18 cellular contexts compared by ENCODE assay signal in genomic region chr4:110245567-110245966, GRCh38. TPM values are rescaled to one million over a fixed set of nuclear protein-coding genes. Genes with fewer than 3 reads are reported as not detected.
DNase-seq lines count a peak whose midpoint lies in the region; ATAC-seq and TF ChIP-seq lines count a peak whose summit lies in the region.
"Had no signal": no experiment of that assay in that cellular context is flagged by ENCODE, and none has a peak within 500 bp of the region (broad histone marks: within the 10 kb centered on the region; RNA-seq: fewer than 3 reads in every experiment).

No MANE protein-coding gene starts in this region.

- H3K27me3 ChIP-seq in skeletal muscle satellite cell (ENCODE audit: control insufficient read depth, insufficient read depth, low read length) (peaks cover 4% of the 10 kb centered on the region), dorsolateral prefrontal cortex (peaks cover 0 to 11% (median 0%) of the 10 kb centered on the region in 45 donors)
- H3K27me3 ChIP-seq: left lung, upper lobe of left lung had no signal

- H3K4me2 ChIP-seq in skeletal muscle satellite cell (ENCODE audit: low read length) = peak overlapping the region; percentile 9

- no peak overlapping the region for H3K27ac ChIP-seq in dorsolateral prefrontal cortex
- H3K27ac ChIP-seq: left lung, upper lobe of left lung had no signal

- H3K36me3 ChIP-seq in skeletal muscle satellite cell (ENCODE audit: insufficient read depth, low read length) = no peaks in the 10 kb centered on the region
- H3K36me3 ChIP-seq: left lung, upper lobe of left lung had no signal

- ATAC-seq in HG02623 (IDR thresholded peaks at IDR 0.05; ENCODE audit: unreplicated experiment) = no peak
- ATAC-seq: activated CD4-positive, CD25-positive, alpha-beta regulatory T cell treated with anti-CD3 and anti-CD28 coated beads, Interleukin-2, amount 50 U/mL, for 24 hours; left lung; natural killer cell; right cardiac atrium; stimulated activated effector memory CD8-positive, alpha-beta T cell treated with anti-CD3 and anti-CD28 coated beads, Interleukin-12 subunit alpha, Interleukin-12 subunit beta, amount 100 ng/mL, for 72 hours had no signal

- H3K9ac ChIP-seq in skeletal muscle satellite cell (ENCODE audit: low read depth, low read length) = no peak overlapping the region

- intact Hi-C loops in dorsolateral prefrontal cortex (cut with DNase I) = no loop called here

- H3K4me3 ChIP-seq in fibroblast of mammary gland (ENCODE audit: control insufficient read depth, low read depth, low read length) = no peak overlapping the region
- no peak overlapping the region for H3K4me3 ChIP-seq in skeletal muscle satellite cell (ENCODE audit: low read length)
- no peak overlapping the region for H3K4me3 ChIP-seq in dorsolateral prefrontal cortex
- H3K4me3 ChIP-seq: left lung, upper lobe of left lung had no signal

- no peak for TF ChIP-seq CTCF in fibroblast of mammary gland (conservative IDR thresholded peaks at IDR 0.05; ENCODE audit: control insufficient read depth, insufficient read depth, low read depth, low read length)
- no peak for TF ChIP-seq CTCF in dorsolateral prefrontal cortex (IDR thresholded peaks at IDR 0.05 in 54 of 56, conservative IDR thresholded peaks at IDR 0.05 in 2 of 56; ENCODE audit: low read depth in 1 of 56, partially characterized antibody in 56 of 56)

- H3K9me3 ChIP-seq in skeletal muscle satellite cell (replicated peaks; ENCODE audit: low read length) = no peaks in the 10 kb centered on the region
- H3K9me3 ChIP-seq: left lung, upper lobe of left lung had no signal

- DNase-seq in HCEC 1CT (peak; percentile 33), RPMI7951 (ENCODE audit: low read depth) (peak; percentile 6), fibroblast of mammary gland (ENCODE audit: low read depth) (peak; percentile 69), HK-2 (ENCODE audit: unreplicated experiment) (no peak), NCI-H146 treated with DMSO at 0.1 percent for 48 hours (lab: John Stamatoyannopoulos, UW; ENCODE audit: unreplicated experiment) (no peak), dorsolateral prefrontal cortex (no peak)
- DNase-seq: hypothalamus, KG1, left lung, natural killer cell, NCI-H1694, NCI-H526 treated with DMSO at 0.1 percent for 48 hours, right cardiac atrium, upper lobe of left lung had no signal

- peaks cover 3% of the 10 kb centered on the region for H3K4me1 ChIP-seq in skeletal muscle satellite cell (ENCODE audit: control insufficient read depth, insufficient read depth, low read length)
- H3K4me1 ChIP-seq: left lung, upper lobe of left lung had no signal

RNA-seq across cellular contexts. Expression of gene ELOVL6, which starts 47.2 kb away (rescaled TPM):
- 6.1 and 8.7 TPM in 2 replicates for total RNA-seq in RPMI7951 (2014; rRNA removed; shearing (Covaris generic))
- 14.0 and 18.3 TPM in 2 replicates for total RNA-seq in skeletal muscle satellite cell (2012; rRNA removed)
- 10 to 100 TPM; 16.7 to 42.3 (median 28.2) TPM for total RNA-seq in dorsolateral prefrontal cortex

Comparison
In these comparisons a context has a peak if more than half of its experiments do, and no peak if none do; other contexts are left out.
1. DNase-seq: peak in HCEC 1CT (single experiment), RPMI7951 (single experiment) and fibroblast of mammary gland (single experiment); none in HK-2 (single experiment), NCI-H146 treated with DMSO at 0.1 percent for 48 hours (single experiment) and dorsolateral prefrontal cortex (0 of 10).